Comparison of ENCODE assay signal across 12 cellular contexts in genomic region chr1:1024421-1025415, GRCh38. TPM values are rescaled to one million over a fixed set of nuclear protein-coding genes. Genes with fewer than 3 reads are reported as not detected.
DNase-seq lines count a peak whose midpoint lies in the region; ATAC-seq and TF ChIP-seq lines count a peak whose summit lies in the region.
"Had no signal": no experiment of that assay in that cellular context is flagged by ENCODE, and none has a peak within 500 bp of the region (broad histone marks: within the 10 kb centered on the region; RNA-seq: fewer than 3 reads in every experiment).

No MANE protein-coding gene starts in this region.

- peaks cover 53% of the 10 kb centered on the region for H3K4me1 ChIP-seq in lower lobe of right lung
- H3K4me1 ChIP-seq in testis = peaks cover 16% of the 10 kb centered on the region

- intact Hi-C loops in lower lobe of right lung (cut with DNase I) (no loop called here), CD14-positive monocyte (cut with micrococcal nuclease) (loop anchor here in 1 of 2 donors (5.0 kb wide), 1 partner anchor 33 kb away; no protein-coding TSS in a partner anchor), testis (cut with DNase I; ENCODE audit: low total_unique reads) (no loop called here)

- no peak overlapping the region for H3K27ac Mint-ChIP-seq in CD14-positive monocyte

- H3K4me3 Mint-ChIP-seq in CD14-positive monocyte = no peak overlapping the region

- peaks cover 28 to 51% (median 29%) of the 10 kb centered on the region in 3 donors for H3K27me3 Mint-ChIP-seq in CD14-positive monocyte (ENCODE audit: low read depth in 3 of 3)

- 80 to 90% methylated on average over 11 to 35 of the region's 35 CpGs for WGBS in testis, 2 donors

- TF ChIP-seq CTCF in 22Rv1 (IDR thresholded peaks at IDR 0.05) (no peak), epithelial cell of esophagus (IDR thresholded peaks at IDR 0.05; ENCODE audit: insufficient read depth, low read depth, low read length, missing control alignments) (no peak), lower lobe of right lung (IDR thresholded peaks at IDR 0.05) (no peak), CD14-positive monocyte (IDR thresholded peaks at IDR 0.05) (no peak), testis (IDR thresholded peaks at IDR 0.05) (no peak)

- H3K36me3 ChIP-seq in lower lobe of right lung = no peaks in the 10 kb centered on the region
- no peaks in the 10 kb centered on the region for H3K36me3 ChIP-seq in testis (ENCODE audit: low read depth, missing control alignments)

- ATAC-seq in lower lobe of right lung (peak; percentile 83), GM21786 (IDR thresholded peaks at IDR 0.05; ENCODE audit: unreplicated experiment) (no peak)

- peaks cover 6% of the 10 kb centered on the region for H3K4me1 Mint-ChIP-seq in CD14-positive monocyte

- H3K9me3 Mint-ChIP-seq in CD14-positive monocyte = peaks cover 0 to 6% (median 0%) of the 10 kb centered on the region in 7 donors

- peak overlapping the region; percentile 43 for H3K4me3 ChIP-seq in epithelial cell of esophagus (ENCODE audit: low read length)
- H3K4me3 ChIP-seq in lower lobe of right lung = peak overlapping the region; percentile 48
- H3K4me3 ChIP-seq in testis = no peak overlapping the region
- H3K4me3 ChIP-seq: GM23248 had no signal

- DNase-seq in M059J (ENCODE audit: low read depth) (peak; percentile 80), epithelial cell of esophagus (ENCODE audit: low read depth) (peak; percentile 87), lower lobe of right lung (peak; percentile 88), CD14-positive monocyte (ENCODE audit: low spot score) (no peak), testis (no peak)
- DNase-seq in effector CD8-positive, alpha-beta T cell (lab: John Stamatoyannopoulos, UW) = no peak
- DNase-seq: GM23248, NCI-H524 treated with DMSO at 0.1 percent for 48 hours had no signal

- peak overlapping the region; percentile 53 for H3K27ac ChIP-seq in 22Rv1
- H3K27ac ChIP-seq in lower lobe of right lung = peak overlapping the region; percentile 83
- H3K27ac ChIP-seq in testis = no peak overlapping the region
- H3K27ac ChIP-seq: GM23248 had no signal

- TF ChIP-seq POLR2A in testis (IDR thresholded peaks at IDR 0.05) = no peak

- H3K9me3 ChIP-seq in lower lobe of right lung (no peaks in the 10 kb centered on the region), testis (no peaks in the 10 kb centered on the region)

- H3K36me3 Mint-ChIP-seq in CD14-positive monocyte = no peaks in the 10 kb centered on the region

- H3K27me3 ChIP-seq in lower lobe of right lung (ENCODE audit: low read depth) = no peaks in the 10 kb centered on the region
- no peaks in the 10 kb centered on the region for H3K27me3 ChIP-seq in testis

RNA-seq across cellular contexts. Expression of gene AGRN, which starts 4.8 kb away (rescaled TPM):
- total RNA-seq in M059J (2014; rRNA removed; shearing (Covaris generic)) = 117 and 282 TPM in 2 replicates
- total RNA-seq in lower lobe of right lung (114 TPM), testis (100 to 1,000 TPM in 1 of 2 donors, 10 to 100 TPM in 1; 99.4 to 108 TPM)
- polyA plus RNA-seq in CD14-positive monocyte (under 1 TPM; 0.06 to 0.43 TPM), testis (ENCODE audit: insufficient read depth, low read depth, low replicate concordance) (48.9 TPM)

RNA-seq across cellular contexts. Expression of gene ISG15, which starts 11.4 kb away (rescaled TPM):
- 2,871 and 3,124 TPM in 2 replicates for total RNA-seq in M059J (2014; rRNA removed; shearing (Covaris generic))
- 76.9 TPM for total RNA-seq in lower lobe of right lung
- 100 to 1,000 TPM; 128 to 241 TPM for polyA plus RNA-seq in CD14-positive monocyte
- 10 to 100 TPM; 22.8 to 24.0 TPM for total RNA-seq in testis
- polyA plus RNA-seq in testis (ENCODE audit: insufficient read depth, low read depth, low replicate concordance) = 16.6 TPM

RNA-seq across cellular contexts. Expression of gene HES4, which starts 24.8 kb away (rescaled TPM):
- 44.1 and 51.8 TPM in 2 replicates for total RNA-seq in M059J (2014; rRNA removed; shearing (Covaris generic))
- total RNA-seq in lower lobe of right lung (21.4 TPM), testis (10 to 100 TPM; 26.4 to 27.5 TPM)
- polyA plus RNA-seq in CD14-positive monocyte (1 to 10 TPM; 1.4 to 2.0 TPM), testis (ENCODE audit: insufficient read depth, low read depth, low replicate concordance) (2.3 TPM)

RNA-seq across cellular contexts. Expression of gene PERM1, which starts 42.8 kb away (rescaled TPM):
- total RNA-seq in M059J (2014; rRNA removed; shearing (Covaris generic)) = 0.37 and 1.0 TPM in 2 replicates
- total RNA-seq in lower lobe of right lung = not detected
- polyA plus RNA-seq in CD14-positive monocyte = not detected
- total RNA-seq in testis = 1 to 10 TPM; 3.2 to 4.9 TPM
- polyA plus RNA-seq in testis (ENCODE audit: insufficient read depth, low read depth, low replicate concordance) = 0.65 TPM
- total RNA-seq: GM23248 had no signal
- polyA plus RNA-seq: AG04450, neural cell had no signal

RNA-seq across cellular contexts. Expression of gene RNF223, which starts 49.4 kb away (rescaled TPM):
- total RNA-seq in M059J (2014; rRNA removed; shearing (Covaris generic)) = not detected in 2 replicates
- total RNA-seq in lower lobe of right lung (0.65 TPM), testis (under 1 TPM; 0.19 to 0.31 TPM)
- polyA plus RNA-seq in CD14-positive monocyte (not detected), testis (ENCODE audit: insufficient read depth, low read depth, low replicate concordance) (not detected)
- total RNA-seq: GM23248 had no signal
- polyA plus RNA-seq: AG04450, GM23248, neural cell had no signal

Comparison
In these comparisons a context has a peak if more than half of its experiments do, and no peak if none do; other contexts are left out.
1. H3K27ac ChIP-seq: peak in 22Rv1 (single experiment) and lower lobe of right lung (single experiment); none in testis (0 of 2).
2. DNase-seq: peak in M059J (single experiment), epithelial cell of esophagus (single experiment) and lower lobe of right lung (single experiment); none in CD14-positive monocyte (single experiment), testis (single experiment) and effector CD8-positive, alpha-beta T cell (single experiment).
3. H3K4me3 ChIP-seq: peak in epithelial cell of esophagus (single experiment) and lower lobe of right lung (single experiment); none in testis (0 of 2).
4. RNA of gene ISG15, which starts 11.4 kb away (total RNA-seq): 2,871 to 3,124 TPM in M059J; 76.9 TPM in lower lobe of right lung (single experiment) and 22.8 to 24.0 TPM in testis; every median in the first group is over 10 times any median in the second.